9 cellular contexts compared by ENCODE assay signal in the genomic region with DNA sequence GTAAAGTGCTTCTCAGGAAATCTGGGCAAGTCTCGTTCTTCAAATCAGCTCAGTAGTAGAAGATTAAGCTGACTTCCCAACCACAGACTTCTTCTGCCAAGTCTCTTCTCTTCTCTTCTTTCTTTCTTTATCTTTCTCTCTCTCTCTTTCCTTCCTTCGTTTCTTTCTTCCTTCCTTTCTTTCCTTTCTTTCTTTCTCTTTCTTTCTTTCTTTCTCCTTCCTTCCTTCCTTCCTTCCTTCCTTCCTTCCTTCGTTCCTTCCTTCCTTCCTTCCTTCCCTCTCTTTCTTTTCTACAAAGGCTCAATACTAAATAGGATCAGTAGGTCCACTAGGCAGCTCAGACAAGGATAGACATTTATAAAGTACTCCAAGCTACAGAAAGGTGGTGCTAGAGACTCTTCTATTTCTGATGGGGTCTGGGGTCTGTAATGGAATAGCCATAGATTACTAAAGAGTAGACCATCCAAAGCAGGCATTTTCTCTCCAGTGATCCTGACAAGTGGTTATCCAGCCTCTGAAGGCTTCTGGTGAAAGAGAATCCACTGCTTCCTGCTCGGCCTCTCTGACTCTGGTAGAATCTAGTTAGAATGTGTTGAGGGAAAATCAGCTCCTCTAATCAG.
DNase-seq lines count a peak whose midpoint lies in the region; ATAC-seq and TF ChIP-seq lines count a peak whose summit lies in the region.
"Had no signal": no experiment of that assay in that cellular context is flagged by ENCODE, and none has a peak within 500 bp of the region (broad histone marks: within the 10 kb centered on the region; RNA-seq: fewer than 3 reads in every experiment).

No MANE protein-coding gene starts in this region.

- WGBS in aorta, 2 donors: 89 to 94% methylated on average over 4 of the region's 4 CpGs

- peak; percentile 36 for DNase-seq in NCI-H2107 treated with DMSO at 0.1 percent for 48 hours (lab: John Stamatoyannopoulos, UW; ENCODE audit: unreplicated experiment)
- no peak for DNase-seq in NCI-H2107 (lab: John Stamatoyannopoulos, UW)
- DNase-seq in NCI-H1105 (lab: John Stamatoyannopoulos, UW): peak; percentile 37
- DNase-seq in uterus: no peak
- no peak for DNase-seq in aorta
- no peak for DNase-seq in stimulated activated naive CD4-positive, alpha-beta T cell treated with Interleukin-2 at 50 U/mL for 16 hours (lab: John Stamatoyannopoulos, UW)

- no peak overlapping the region for H3K4me2 ChIP-seq in parathyroid adenoma (ENCODE audit: low read length)

- ATAC-seq in activated T-helper 17 cell treated with anti-CD3 and anti-CD28 coated beads, Interleukin-2, amount 50 U/mL, for 72 hours (replicated peaks): peak; percentile 67
- ATAC-seq in aorta (ENCODE audit: low FRiP score): no peak

- no peaks in the 10 kb centered on the region for H3K9me3 ChIP-seq in parathyroid adenoma (ENCODE audit: control insufficient read depth, low read length)
- H3K9me3 ChIP-seq in uterus: no peaks in the 10 kb centered on the region
- no peaks in the 10 kb centered on the region for H3K9me3 ChIP-seq in aorta (ENCODE audit: control insufficient read depth, low read length)

- no peaks in the 10 kb centered on the region for H3K36me3 Mint-ChIP-seq in activated T-helper 17 cell treated with anti-CD3 and anti-CD28 coated beads, Interleukin-2, amount 50 U/mL, for 72 hours (ENCODE audit: low read depth)

- H3K27ac ChIP-seq in parathyroid adenoma: no peak overlapping the region
- no peak overlapping the region for H3K27ac ChIP-seq in uterus
- no peak overlapping the region for H3K27ac ChIP-seq in aorta (ENCODE audit: low read depth in 1 of 2, low read length in 2 of 2)

- H3K9me3 Mint-ChIP-seq in activated T-helper 17 cell treated with anti-CD3 and anti-CD28 coated beads, Interleukin-2, amount 50 U/mL, for 72 hours: peaks cover 4% of the 10 kb centered on the region
- H3K9me3 Mint-ChIP-seq: CD8-positive, alpha-beta memory T cell had no signal

- H3K27me3 ChIP-seq in parathyroid adenoma (ENCODE audit: control insufficient read depth, insufficient read depth, low read length): no peaks in the 10 kb centered on the region
- H3K27me3 ChIP-seq in uterus: no peaks in the 10 kb centered on the region
- no peaks in the 10 kb centered on the region for H3K27me3 ChIP-seq in aorta (ENCODE audit: control insufficient read depth in 1 of 2, insufficient read depth in 2 of 2, low read length in 1 of 2)

- H3K4me1 Mint-ChIP-seq in activated T-helper 17 cell treated with anti-CD3 and anti-CD28 coated beads, Interleukin-2, amount 50 U/mL, for 72 hours: peaks cover 9% of the 10 kb centered on the region

- H3K79me2 ChIP-seq in parathyroid adenoma: no peaks in the 10 kb centered on the region

- H3K27ac Mint-ChIP-seq in activated T-helper 17 cell treated with anti-CD3 and anti-CD28 coated beads, Interleukin-2, amount 50 U/mL, for 72 hours: peak overlapping the region; percentile 15

- TF ChIP-seq CTCF in parathyroid adenoma (IDR thresholded peaks at IDR 0.05) (peak; percentile 7), uterus (IDR thresholded peaks at IDR 0.05) (no peak)

- no peak for TF ChIP-seq POLR2A in uterus (IDR thresholded peaks at IDR 0.05)

- H2AFZ ChIP-seq in parathyroid adenoma: no peak overlapping the region

- H3K4me1 ChIP-seq in parathyroid adenoma (no peaks in the 10 kb centered on the region), uterus (peaks cover 0 to 3% of the 10 kb centered on the region in 2 donors), aorta (ENCODE audit: control insufficient read depth in 1 of 2, insufficient read depth in 2 of 2, low read length in 2 of 2) (peaks cover 0 to 4% of the 10 kb centered on the region in 2 donors)

- no peaks in the 10 kb centered on the region for H3K27me3 Mint-ChIP-seq in activated T-helper 17 cell treated with anti-CD3 and anti-CD28 coated beads, Interleukin-2, amount 50 U/mL, for 72 hours
- H3K27me3 Mint-ChIP-seq: CD8-positive, alpha-beta memory T cell had no signal

- H3K4me3 ChIP-seq in parathyroid adenoma (ENCODE audit: low read depth, low read length): no peak overlapping the region
- H3K4me3 ChIP-seq in uterus: no peak overlapping the region
- H3K4me3 ChIP-seq in aorta (ENCODE audit: low read length in 2 of 2): no peak overlapping the region

- H3K36me3 ChIP-seq in parathyroid adenoma (ENCODE audit: control insufficient read depth, insufficient read depth, low read length) (no peaks in the 10 kb centered on the region), uterus (no peaks in the 10 kb centered on the region), aorta (ENCODE audit: control insufficient read depth in 1 of 2, insufficient read depth in 2 of 2, low read length in 1 of 2) (no peaks in the 10 kb centered on the region)

- H3K9ac ChIP-seq in parathyroid adenoma: no peak overlapping the region

- intact Hi-C loops in uterus (cut with DNase I; ENCODE audit: low total_unique reads) (no loop called here), aorta (cut with DNase I) (loop anchor here in 1 of 2 donors (5.0 kb wide), 1 partner anchor 675 kb away; no protein-coding TSS in a partner anchor)

- no peak overlapping the region for H3K4me3 Mint-ChIP-seq in activated T-helper 17 cell treated with anti-CD3 and anti-CD28 coated beads, Interleukin-2, amount 50 U/mL, for 72 hours
- H3K4me3 Mint-ChIP-seq: CD8-positive, alpha-beta memory T cell had no signal

Comparison
In these comparisons a context has a peak if more than half of its experiments do, and no peak if none do; other contexts are left out.
1. DNase-seq: peak in NCI-H2107 treated with DMSO at 0.1 percent for 48 hours (single experiment) and NCI-H1105 (single experiment); none in NCI-H2107 (single experiment), uterus (0 of 2), aorta (0 of 2) and stimulated activated naive CD4-positive, alpha-beta T cell treated with Interleukin-2 at 50 U/mL for 16 hours (single experiment).